ENCODE assay signal across 21 cellular contexts in the genomic region with DNA sequence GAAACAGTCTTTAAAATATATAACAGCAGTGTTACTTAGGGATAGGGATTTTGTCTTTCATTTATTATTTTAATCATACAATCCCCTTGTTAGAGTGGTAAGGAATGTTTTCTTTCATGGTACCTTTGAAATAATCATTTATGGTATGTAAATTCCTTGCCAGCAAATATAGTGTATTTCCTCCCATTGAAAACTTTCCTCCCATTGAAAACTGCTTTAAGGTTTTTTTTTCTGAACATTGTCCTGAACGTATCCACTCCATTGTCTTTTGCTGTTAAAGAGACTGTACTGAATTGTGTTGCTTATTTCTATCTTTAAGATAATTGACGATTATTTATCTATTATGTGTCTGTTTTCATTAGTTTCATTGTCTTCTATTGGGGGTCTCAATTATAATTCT.
DNase-seq lines count a peak whose midpoint lies in the region; ATAC-seq and TF ChIP-seq lines count a peak whose summit lies in the region.
"Had no signal": no experiment of that assay in that cellular context is flagged by ENCODE, and none has a peak within 500 bp of the region (broad histone marks: within the 10 kb centered on the region; RNA-seq: fewer than 3 reads in every experiment).

No MANE protein-coding gene starts in this region.

- TF ChIP-seq POLR2A in testis (IDR thresholded peaks at IDR 0.05): no peak

- H3K4me3 Mint-ChIP-seq in activated naive CD4-positive, alpha-beta T cell treated with anti-CD3 and anti-CD28 coated beads, Interleukin-2, amount 50 U/mL, for 24 hours: no peak overlapping the region
- no peak overlapping the region for H3K4me3 Mint-ChIP-seq in endothelial cell (ENCODE audit: unreplicated experiment)
- H3K4me3 Mint-ChIP-seq in mesothelial cell of epicardium: no peak overlapping the region
- H3K4me3 Mint-ChIP-seq in nephron progenitor cell: no peak overlapping the region
- H3K4me3 Mint-ChIP-seq: CD14-positive monocyte; CD4-positive, alpha-beta T cell; CD8-positive, alpha-beta memory T cell; HFFc6 had no signal

- peak overlapping the region; percentile 17 for H3K27ac Mint-ChIP-seq in activated naive CD4-positive, alpha-beta T cell treated with anti-CD3 and anti-CD28 coated beads, Interleukin-2, amount 50 U/mL, for 24 hours
- no peak overlapping the region for H3K27ac Mint-ChIP-seq in activated naive CD4-positive, alpha-beta T cell treated with anti-CD3 and anti-CD28 coated beads, Interleukin-2, amount 50 U/mL, for 72 hours
- peak overlapping the region; percentile 96 for H3K27ac Mint-ChIP-seq in endothelial cell (ENCODE audit: unreplicated experiment)
- H3K27ac Mint-ChIP-seq in mesothelial cell of epicardium: peak overlapping the region; percentile 91
- peak overlapping the region; percentile 47 for H3K27ac Mint-ChIP-seq in nephron progenitor cell
- H3K27ac Mint-ChIP-seq: CD4-positive, alpha-beta T cell; HFFc6 had no signal

- no peaks in the 10 kb centered on the region for H3K9me3 ChIP-seq in testis
- H3K9me3 ChIP-seq: BE2C; BLaER1 treated with 17β-estradiol and CSF1 and Interleukin-3, amounts not matched to agents 10 nM and 100 nM; HAP-1 had no signal

- no peaks in the 10 kb centered on the region for H3K36me3 ChIP-seq in testis (ENCODE audit: low read depth, missing control alignments)
- H3K36me3 ChIP-seq: HAP-1 had no signal

- H3K4me1 ChIP-seq in testis: no peaks in the 10 kb centered on the region
- H3K4me1 ChIP-seq: BLaER1 treated with 17β-estradiol and CSF1 and Interleukin-3, amounts not matched to agents 10 nM and 100 nM had no signal

- H3K36me3 Mint-ChIP-seq in activated naive CD4-positive, alpha-beta T cell treated with anti-CD3 and anti-CD28 coated beads, Interleukin-2, amount 50 U/mL, for 24 hours: peaks cover 28% of the 10 kb centered on the region
- peaks cover 13 to 25% of the 10 kb centered on the region in 2 donors for H3K36me3 Mint-ChIP-seq in activated naive CD4-positive, alpha-beta T cell treated with anti-CD3 and anti-CD28 coated beads, Interleukin-2, amount 50 U/mL, for 72 hours
- H3K36me3 Mint-ChIP-seq in endothelial cell (ENCODE audit: low read depth, unreplicated experiment): no peaks in the 10 kb centered on the region
- H3K36me3 Mint-ChIP-seq in mesothelial cell of epicardium: peaks cover 23% of the 10 kb centered on the region
- peaks cover 50% of the 10 kb centered on the region for H3K36me3 Mint-ChIP-seq in nephron progenitor cell (ENCODE audit: low read depth)

- DNase-seq in activated naive CD4-positive, alpha-beta T cell treated with anti-CD3 and anti-CD28 coated beads, Interleukin-2, amount 50 U/mL, for 72 hours (ENCODE audit: low spot score in 2 of 2): no peak
- DNase-seq in endothelial cell (ENCODE audit: low spot score) (no peak), mesothelial cell of epicardium (ENCODE audit: low spot score in 2 of 2, unreplicated experiment in 2 of 2) (no peak), nephron progenitor cell (no peak), testis (no peak), epidermal melanocyte (ENCODE audit: insufficient read length, low spot score) (no peak), Right ventricle myocardium superior (no peak)
- DNase-seq: BE2C; CD4-positive, alpha-beta T cell; CD8-positive, alpha-beta memory T cell; DMS 273 treated with DMSO at 0.1 percent for 48 hours; DMS79; EL; GF-D8; GOT3; HFFc6 had no signal

- no peak for ATAC-seq in activated naive CD4-positive, alpha-beta T cell treated with anti-CD3 and anti-CD28 coated beads, Interleukin-2, amount 50 U/mL, for 72 hours
- no peak for ATAC-seq in Right ventricle myocardium superior (ENCODE audit: poor library complexity)

- no peaks in the 10 kb centered on the region for H3K27me3 ChIP-seq in testis
- H3K27me3 ChIP-seq: BE2C; BLaER1 treated with 17β-estradiol and CSF1 and Interleukin-3, amounts not matched to agents 10 nM and 100 nM had no signal

- H3K27ac ChIP-seq in testis: no peak overlapping the region
- H3K27ac ChIP-seq: 22Rv1; BLaER1 treated with 17β-estradiol and CSF1 and Interleukin-3, amounts not matched to agents 10 nM and 100 nM had no signal

- H3K27me3 Mint-ChIP-seq in activated naive CD4-positive, alpha-beta T cell treated with anti-CD3 and anti-CD28 coated beads, Interleukin-2, amount 50 U/mL, for 24 hours: no peaks in the 10 kb centered on the region
- H3K27me3 Mint-ChIP-seq in endothelial cell (ENCODE audit: unreplicated experiment) (peaks cover 1% of the 10 kb centered on the region), mesothelial cell of epicardium (ENCODE audit: low read depth) (no peaks in the 10 kb centered on the region), nephron progenitor cell (ENCODE audit: low read depth, poor library complexity) (no peaks in the 10 kb centered on the region)
- H3K27me3 Mint-ChIP-seq: CD4-positive, alpha-beta T cell; CD8-positive, alpha-beta memory T cell had no signal

- 51 to 63% methylated on average over 2 of the region's 2 CpGs for WGBS in testis, 2 donors

- TF ChIP-seq CTCF in endothelial cell (IDR thresholded peaks at IDR 0.05; ENCODE audit: unreplicated experiment) (no peak), mesothelial cell of epicardium (IDR thresholded peaks at IDR 0.05; ENCODE audit: unreplicated experiment) (no peak), nephron progenitor cell (IDR thresholded peaks at IDR 0.05) (no peak), testis (IDR thresholded peaks at IDR 0.05) (no peak)

- H3K9me3 Mint-ChIP-seq in activated naive CD4-positive, alpha-beta T cell treated with anti-CD3 and anti-CD28 coated beads, Interleukin-2, amount 50 U/mL, for 24 hours: no peaks in the 10 kb centered on the region
- H3K9me3 Mint-ChIP-seq in activated naive CD4-positive, alpha-beta T cell treated with anti-CD3 and anti-CD28 coated beads, Interleukin-2, amount 50 U/mL, for 72 hours: no peaks in the 10 kb centered on the region
- H3K9me3 Mint-ChIP-seq in endothelial cell (ENCODE audit: unreplicated experiment) (no peaks in the 10 kb centered on the region), mesothelial cell of epicardium (peaks cover 5% of the 10 kb centered on the region), nephron progenitor cell (no peaks in the 10 kb centered on the region)
- H3K9me3 Mint-ChIP-seq: CD14-positive monocyte; CD4-positive, alpha-beta T cell; CD8-positive, alpha-beta memory T cell; HFFc6 had no signal

- peaks cover 15% of the 10 kb centered on the region for H3K4me1 Mint-ChIP-seq in activated naive CD4-positive, alpha-beta T cell treated with anti-CD3 and anti-CD28 coated beads, Interleukin-2, amount 50 U/mL, for 24 hours
- H3K4me1 Mint-ChIP-seq in endothelial cell (ENCODE audit: unreplicated experiment) (peaks cover 26% of the 10 kb centered on the region), mesothelial cell of epicardium (peaks cover 47% of the 10 kb centered on the region), nephron progenitor cell (no peaks in the 10 kb centered on the region)
- H3K4me1 Mint-ChIP-seq: CD14-positive monocyte had no signal

- H3K4me3 ChIP-seq in testis: no peak overlapping the region
- H3K4me3 ChIP-seq: BLaER1 treated with 17β-estradiol and CSF1 and Interleukin-3, amounts not matched to agents 10 nM and 100 nM; HAP-1 had no signal

- intact Hi-C loops in testis (cut with DNase I; ENCODE audit: low total_unique reads): no loop called here
- intact Hi-C loops in Right ventricle myocardium superior (cut with DNase I): no loop called here

Comparison
In these comparisons a context has a peak if more than half of its experiments do, and no peak if none do; other contexts are left out.
1. H3K27ac Mint-ChIP-seq: peak in activated naive CD4-positive, alpha-beta T cell treated with anti-CD3 and anti-CD28 coated beads, Interleukin-2, amount 50 U/mL, for 24 hours (single experiment), endothelial cell (single experiment), mesothelial cell of epicardium (single experiment) and nephron progenitor cell (single experiment); none in activated naive CD4-positive, alpha-beta T cell treated with anti-CD3 and anti-CD28 coated beads, Interleukin-2, amount 50 U/mL, for 72 hours (0 of 2).